1 cellular context compared by ENCODE assay signal in genomic region chrX:152958524-152959465, GRCh38.
TF ChIP-seq lines count a peak whose summit lies in the region.

No MANE protein-coding gene starts in this region.

TF ChIP-seq in HepG2, 621 proteins besides CTCF, POLR2A, EP300 and RAD21 (continued from another document and continues in another):
- TF ChIP-seq GMEB1 (CRISPR knock-in tag; IDR thresholded peaks at IDR 0.05; ENCODE audit: borderline replicate concordance) (peak; percentile 68; the same call in 1 of the 2 replicates), ZNF329 (CRISPR knock-in tag; IDR thresholded peaks at IDR 0.05; ENCODE audit: low read depth) (no peak), HOMEZ (CRISPR knock-in tag; IDR thresholded peaks at IDR 0.05; ENCODE audit: low read depth) (no peak), BATF2 (CRISPR knock-in tag; IDR thresholded peaks at IDR 0.05) (no peak), PTBP1 (IDR thresholded peaks at IDR 0.05; ENCODE audit: low read depth, low read length, poor library complexity, severe bottlenecking) (no peak), ARNTL (CRISPR knock-in tag; IDR thresholded peaks at IDR 0.05) (no peak), ZNF775 (CRISPR knock-in tag; IDR thresholded peaks at IDR 0.05; ENCODE audit: borderline replicate concordance) (no peak), SMYD3 (CRISPR knock-in tag; IDR thresholded peaks at IDR 0.05) (no peak), ZNF251 (CRISPR knock-in tag; IDR thresholded peaks at IDR 0.05) (no peak), MXD4 (CRISPR knock-in tag; IDR thresholded peaks at IDR 0.05) (no peak), PRDM4 (CRISPR knock-in tag; IDR thresholded peaks at IDR 0.05; ENCODE audit: borderline replicate concordance) (no peak), E2F2 (CRISPR knock-in tag; IDR thresholded peaks at IDR 0.05; ENCODE audit: borderline replicate concordance) (no peak), SRY (CRISPR knock-in tag; IDR thresholded peaks at IDR 0.05) (no peak), DMTF1 (CRISPR knock-in tag; IDR thresholded peaks at IDR 0.05) (no peak), FOXM1 (CRISPR knock-in tag; IDR thresholded peaks at IDR 0.05) (no peak), ZNF205 (CRISPR knock-in tag; IDR thresholded peaks at IDR 0.05) (no peak), ZHX1 (CRISPR knock-in tag; IDR thresholded peaks at IDR 0.05; ENCODE audit: low read depth) (peak; percentile 69; the same call in 1 of the 2 replicates), BRCA1 (CRISPR knock-in tag; IDR thresholded peaks at IDR 0.05) (no peak), NAIF1 (CRISPR knock-in tag; IDR thresholded peaks at IDR 0.05; ENCODE audit: borderline replicate concordance) (no peak), AFF4 (CRISPR knock-in tag; IDR thresholded peaks at IDR 0.05) (no peak), PAXIP1 (CRISPR knock-in tag; conservative IDR thresholded peaks at IDR 0.05) (no peak), ZNF335 (CRISPR knock-in tag; IDR thresholded peaks at IDR 0.05) (no peak), BORCS8-MEF2B (CRISPR knock-in tag; IDR thresholded peaks at IDR 0.05) (no peak), CBX1 (IDR thresholded peaks at IDR 0.05; ENCODE audit: low read depth) (no peak), ZNF138 (CRISPR knock-in tag; IDR thresholded peaks at IDR 0.05; ENCODE audit: low read depth) (no peak), ZNF549 (CRISPR knock-in tag; IDR thresholded peaks at IDR 0.05) (no peak), ZBTB42 (CRISPR knock-in tag; IDR thresholded peaks at IDR 0.05) (no peak), SAP130 (CRISPR knock-in tag; IDR thresholded peaks at IDR 0.05; ENCODE audit: low read depth) (no peak), DRAP1 (CRISPR knock-in tag; IDR thresholded peaks at IDR 0.05) (no peak), RFXAP (CRISPR knock-in tag; IDR thresholded peaks at IDR 0.05; ENCODE audit: borderline replicate concordance) (no peak), TEF (CRISPR knock-in tag; IDR thresholded peaks at IDR 0.05) (no peak), HES4 (CRISPR knock-in tag; IDR thresholded peaks at IDR 0.05; ENCODE audit: borderline replicate concordance) (no peak), GABPB1 (CRISPR knock-in tag; IDR thresholded peaks at IDR 0.05) (peak; percentile 83), ZNF431 (CRISPR knock-in tag; IDR thresholded peaks at IDR 0.05; ENCODE audit: borderline replicate concordance, low read depth) (no peak), BRD4 (CRISPR knock-in tag; IDR thresholded peaks at IDR 0.05) (0 out of 2 replicates have a peak, but pooled peaks have one; percentile 23), ZFP36L2 (CRISPR knock-in tag; IDR thresholded peaks at IDR 0.05) (no peak), ELF1 (CRISPR knock-in tag; IDR thresholded peaks at IDR 0.05) (no peak), NR2F1 (CRISPR knock-in tag; IDR thresholded peaks at IDR 0.05) (no peak)
